In genomic region chr3:108127301-108127988, GRCh38 we compare ENCODE assay signal across 9 cellular contexts. TPM values are rescaled to one million over a fixed set of nuclear protein-coding genes. Genes with fewer than 3 reads are reported as not detected.
DNase-seq lines count a peak whose midpoint lies in the region; TF ChIP-seq lines count a peak whose summit lies in the region.
"Had no signal": no experiment of that assay in that cellular context is flagged by ENCODE, and none has a peak within 500 bp of the region (broad histone marks: within the 10 kb centered on the region; RNA-seq: fewer than 3 reads in every experiment).

No MANE protein-coding gene starts in this region.

- no peaks in the 10 kb centered on the region for H3K36me3 ChIP-seq in CD4-positive, alpha-beta memory T cell (ENCODE audit: insufficient read depth, low read length)
- H3K36me3 ChIP-seq in OCI-LY3 (replicated peaks; ENCODE audit: low read depth, low read length) (peaks cover 6% of the 10 kb centered on the region), neural progenitor cell (no peaks in the 10 kb centered on the region)

- peak overlapping the region; percentile 64 for H3K27ac ChIP-seq in CD4-positive, alpha-beta memory T cell (ENCODE audit: low read depth, low read length)
- H3K27ac ChIP-seq in OCI-LY3 (ENCODE audit: low read length), result no peak overlapping the region
- no peak overlapping the region for H3K27ac ChIP-seq in neural progenitor cell
- H3K27ac ChIP-seq: SK-N-MC had no signal

- H3K9me3 ChIP-seq in CD4-positive, alpha-beta memory T cell (ENCODE audit: control insufficient read depth in 1 of 2, low read length in 2 of 2), result no peaks in the 10 kb centered on the region
- H3K9me3 ChIP-seq in OCI-LY3 (ENCODE audit: insufficient read depth, low read length) (no peaks in the 10 kb centered on the region), neural progenitor cell (ENCODE audit: low read depth) (no peaks in the 10 kb centered on the region)

- peaks cover 28 to 33% of the 10 kb centered on the region in 2 donors for H3K36me3 Mint-ChIP-seq in CD4-positive, alpha-beta memory T cell
- no peaks in the 10 kb centered on the region for H3K36me3 Mint-ChIP-seq in neural progenitor cell

- peaks cover 88% of the 10 kb centered on the region for H3K4me1 ChIP-seq in CD4-positive, alpha-beta memory T cell (ENCODE audit: insufficient read depth, low read length)
- H3K4me1 ChIP-seq in OCI-LY3 (ENCODE audit: low read length) (peaks cover 72% of the 10 kb centered on the region), neural progenitor cell (peaks cover 27% of the 10 kb centered on the region)

- no peaks in the 10 kb centered on the region for H4K20me1 ChIP-seq in OCI-LY3 (ENCODE audit: insufficient read depth, low read length)
- no peaks in the 10 kb centered on the region for H4K20me1 ChIP-seq in neural progenitor cell (ENCODE audit: low read depth)

- TF ChIP-seq CTCF in OCI-LY3 (IDR thresholded peaks at IDR 0.05; ENCODE audit: low read depth, low read length) (no peak), neural progenitor cell (IDR thresholded peaks at IDR 0.05) (no peak)

- H3K27me3 ChIP-seq in CD4-positive, alpha-beta memory T cell (ENCODE audit: insufficient read depth, low read length), result no peaks in the 10 kb centered on the region
- H3K27me3 ChIP-seq in OCI-LY3 (ENCODE audit: low read depth, low read length) (peaks cover 9% of the 10 kb centered on the region), neural progenitor cell (no peaks in the 10 kb centered on the region)

- peak overlapping the region; percentile 85 to 99 (median 92) for H3K4me3 Mint-ChIP-seq in CD4-positive, alpha-beta memory T cell
- H3K4me3 Mint-ChIP-seq in neural progenitor cell, result no peak overlapping the region

- no peaks in the 10 kb centered on the region for H3K27me3 Mint-ChIP-seq in CD4-positive, alpha-beta memory T cell
- peaks cover 3% of the 10 kb centered on the region for H3K27me3 Mint-ChIP-seq in neural progenitor cell (ENCODE audit: insufficient read depth, low read depth)

- H3K27ac Mint-ChIP-seq in CD4-positive, alpha-beta memory T cell, result peak overlapping the region; percentile 94 to 100 (median 99)
- H3K27ac Mint-ChIP-seq in neural progenitor cell, result no peak overlapping the region

- H3F3A ChIP-seq in neural progenitor cell (ENCODE audit: low read depth), result peaks cover 2% of the 10 kb centered on the region

- peaks cover 65 to 92% (median 83%) of the 10 kb centered on the region in 4 donors for H3K4me1 Mint-ChIP-seq in CD4-positive, alpha-beta memory T cell
- peaks cover 44% of the 10 kb centered on the region for H3K4me1 Mint-ChIP-seq in neural progenitor cell

- H3K4me2 ChIP-seq in OCI-LY3 (ENCODE audit: low read length) (peak overlapping the region; percentile 37), neural progenitor cell (no peak overlapping the region)

- H3K79me2 ChIP-seq in OCI-LY3 (ENCODE audit: low read length), result peaks cover 19% of the 10 kb centered on the region
- no peaks in the 10 kb centered on the region for H3K79me2 ChIP-seq in neural progenitor cell (ENCODE audit: low read depth)

- CTCF ChIA-PET in CD4-positive, alpha-beta memory T cell (lab: Charles Lee; ENCODE audit: partially characterized antibody), result interaction anchor here (1.0 to 4.9 kb wide), 4 partner anchors 25 to 280 kb away, joined by 3 to 32 read pairs (median 4); no protein-coding TSS in a partner anchor

- peak overlapping the region; percentile 10 to 24 for H3K4me3 ChIP-seq in CD4-positive, alpha-beta memory T cell (ENCODE audit: low read length in 2 of 2)
- no peak overlapping the region for H3K4me3 ChIP-seq in OCI-LY3 (ENCODE audit: low read length)
- H3K4me3 ChIP-seq in neural progenitor cell, result no peak overlapping the region
- H3K4me3 ChIP-seq: SK-N-MC had no signal

- POLR2A ChIA-PET in CD4-positive, alpha-beta memory T cell (lab: Charles Lee; ENCODE audit: partially characterized antibody), result interaction anchor here (0.6 to 15.2 kb wide), 18 partner anchors 10 to 476 kb away, joined by 3 to 531 read pairs (median 4); partner anchors contain the start of genes CD47 and IFT57

- H2AFZ ChIP-seq in OCI-LY3 (ENCODE audit: low read depth, low read length) (no peak overlapping the region), neural progenitor cell (replicated peaks) (peak overlapping the region; percentile 48)

- peaks cover 0 to 8% (median 0%) of the 10 kb centered on the region in 8 donors for H3K9me3 Mint-ChIP-seq in CD4-positive, alpha-beta memory T cell
- no peaks in the 10 kb centered on the region for H3K9me3 Mint-ChIP-seq in neural progenitor cell

- peak; percentile 75 to 82 (median 79) for DNase-seq in CD4-positive, alpha-beta memory T cell
- peak; percentile 82 for DNase-seq in activated effector memory CD4-positive, alpha-beta T cell treated with anti-CD3 and anti-CD28 coated beads, Interleukin-2, amount 50 U/mL, for 16 hours
- DNase-seq in neural progenitor cell (ENCODE audit: low spot score) (peak; percentile 5), H4 (ENCODE audit: low spot score) (no peak), amniotic stem cell (lab: John Stamatoyannopoulos, UW) (no peak), AG08395 (ENCODE audit: low spot score) (no peak), NCI-H2227 (lab: John Stamatoyannopoulos, UW; ENCODE audit: unreplicated experiment) (no peak)

- no peak overlapping the region for H3K9ac ChIP-seq in OCI-LY3 (ENCODE audit: low read length)
- H3K9ac ChIP-seq in neural progenitor cell, result no peak overlapping the region

- intact Hi-C loops in CD4-positive, alpha-beta memory T cell (cut with micrococcal nuclease), result loop anchor here (5.0 kb wide), 1 partner anchor 140 kb away; no protein-coding TSS in a partner anchor

RNA-seq across cellular contexts. Expression of gene CD47, which starts 36.6 kb away (rescaled TPM):
- total RNA-seq in CD4-positive, alpha-beta memory T cell, result 100 to 1,000 TPM; 224 to 226 TPM
- polyA plus RNA-seq in CD4-positive, alpha-beta memory T cell, result 100 to 1,000 TPM; 281 to 288 TPM
- total RNA-seq in neural progenitor cell (ENCODE audit: low replicate concordance), result 81.3 and 102 TPM in 2 replicates
- total RNA-seq in H4 (2014; rRNA removed; shearing (Covaris generic)), result 123 and 130 TPM in 2 replicates

Comparison
In these comparisons a context has a peak if more than half of its experiments do, and no peak if none do; other contexts are left out.
1. DNase-seq: peak in CD4-positive, alpha-beta memory T cell (5 of 5), activated effector memory CD4-positive, alpha-beta T cell treated with anti-CD3 and anti-CD28 coated beads, Interleukin-2, amount 50 U/mL, for 16 hours (single experiment) and neural progenitor cell (single experiment); none in H4 (single experiment), amniotic stem cell (single experiment), AG08395 (single experiment) and NCI-H2227 (single experiment).
2. H3K4me3 ChIP-seq: peak in CD4-positive, alpha-beta memory T cell (2 of 2); none in OCI-LY3 (single experiment) and neural progenitor cell (single experiment).